ENCODE assay signal across 9 cellular contexts in genomic region chr5:15695171-15695676, GRCh38.
DNase-seq lines count a peak whose midpoint lies in the region; ATAC-seq and TF ChIP-seq lines count a peak whose summit lies in the region.
"Had no signal": no experiment of that assay in that cellular context is flagged by ENCODE, and none has a peak within 500 bp of the region (broad histone marks: within the 10 kb centered on the region; RNA-seq: fewer than 3 reads in every experiment).

No MANE protein-coding gene starts in this region.

- no peak for ATAC-seq in GM19467 (IDR thresholded peaks at IDR 0.05; ENCODE audit: unreplicated experiment)

- H2BK5ac ChIP-seq in mesendoderm (ENCODE audit: low read length), result no peak overlapping the region

- H3K18ac ChIP-seq in mesendoderm (ENCODE audit: low read length), result peak overlapping the region; percentile 43

- no peak overlapping the region for H2BK15ac ChIP-seq in mesendoderm (replicated peaks; ENCODE audit: low read depth)

- peak; percentile 69 to 83 for DNase-seq in NCI-H524 (lab: John Stamatoyannopoulos, UW)
- DNase-seq in dermis blood vessel endothelial cell, result peak; percentile 13
- DNase-seq in mesendoderm, result no peak
- DNase-seq in tibial artery, result no peak
- no peak for DNase-seq in CD1c-positive myeloid dendritic cell (ENCODE audit: extremely low spot score)
- no peak for DNase-seq in NCI-H1092 treated with DMSO at 0.1 percent for 48 hours (lab: John Stamatoyannopoulos, UW)
- DNase-seq: DMS53, H7 had no signal

- H3K4me2 ChIP-seq in mesendoderm (ENCODE audit: low read length), result no peak overlapping the region

- H4K5ac ChIP-seq in mesendoderm (ENCODE audit: low read length), result no peak overlapping the region

- H2AK5ac ChIP-seq in mesendoderm (ENCODE audit: low read length), result no peak overlapping the region

- H3K79me1 ChIP-seq in mesendoderm (ENCODE audit: low read length), result peaks cover 2% of the 10 kb centered on the region

- H3K4me1 ChIP-seq in mesendoderm (ENCODE audit: control insufficient read depth, low read depth, low read length) (peaks cover 13% of the 10 kb centered on the region), tibial artery (peaks cover 0 to 77% (median 32%) of the 10 kb centered on the region in 4 donors)

- no peak overlapping the region for H2BK120ac ChIP-seq in mesendoderm (ENCODE audit: low read depth, low read length)

- no CpG with 5 or more reads among the region's 4 CpGs for WGBS in mesendoderm (ENCODE audit: extremely low coverage, insufficient coverage, low lambda C conversion rate)

- no peaks in the 10 kb centered on the region for H3K9me3 ChIP-seq in tibial artery

- H3K36me3 ChIP-seq in mesendoderm (ENCODE audit: control insufficient read depth, insufficient read depth, low read length) (no peaks in the 10 kb centered on the region), tibial artery (no peaks in the 10 kb centered on the region)

- H3K27me3 ChIP-seq in mesendoderm (ENCODE audit: insufficient read depth, low read length, poor library complexity) (no peaks in the 10 kb centered on the region), tibial artery (no peaks in the 10 kb centered on the region)

- no peaks in the 10 kb centered on the region for H3K79me2 ChIP-seq in mesendoderm (ENCODE audit: control insufficient read depth, insufficient read depth, low read length)

- TF ChIP-seq CTCF in tibial artery (IDR thresholded peaks at IDR 0.05), result no peak

- H3K4me3 ChIP-seq in mesendoderm (ENCODE audit: low read length), result no peak overlapping the region
- no peak overlapping the region for H3K4me3 ChIP-seq in tibial artery

- H3K23ac ChIP-seq in mesendoderm (ENCODE audit: low read length), result no peak overlapping the region

- H3K56ac ChIP-seq in mesendoderm (ENCODE audit: low read length), result peak overlapping the region; percentile 2

- H3K27ac ChIP-seq in mesendoderm (ENCODE audit: low read depth, low read length) (no peak overlapping the region), tibial artery (peak overlapping the region; percentile 75 to 86)

- no peak overlapping the region for H3K4ac ChIP-seq in mesendoderm (ENCODE audit: low read depth, low read length)

- intact Hi-C loops in tibial artery (cut with DNase I; ENCODE audit: low total_unique reads), result no loop called here

- H3K9ac ChIP-seq in mesendoderm (ENCODE audit: low read length), result no peak overlapping the region

- no peak overlapping the region for H4K8ac ChIP-seq in mesendoderm (ENCODE audit: low read depth, low read length)

Comparison
In these comparisons a context has a peak if more than half of its experiments do, and no peak if none do; other contexts are left out.
1. DNase-seq: peak in NCI-H524 (2 of 2) and dermis blood vessel endothelial cell (single experiment); none in mesendoderm (single experiment), tibial artery (0 of 2), CD1c-positive myeloid dendritic cell (single experiment) and NCI-H1092 treated with DMSO at 0.1 percent for 48 hours (single experiment).